ENCODE assay signal across 17 cellular contexts in genomic region chr3:186613637-186614265, GRCh38. TPM values are rescaled to one million over a fixed set of nuclear protein-coding genes. Genes with fewer than 3 reads are reported as not detected.
DNase-seq lines count a peak whose midpoint lies in the region; ATAC-seq, FAIRE-seq and TF ChIP-seq lines count a peak whose summit lies in the region.
"Had no signal": no experiment of that assay in that cellular context is flagged by ENCODE, and none has a peak within 500 bp of the region (broad histone marks: within the 10 kb centered on the region; RNA-seq: fewer than 3 reads in every experiment).

No MANE protein-coding gene starts in this region.

- H3K4me2 ChIP-seq in BLaER1 (peak overlapping the region; percentile 59; the same call in 1 of the 2 replicates), Karpas-422 (ENCODE audit: low read depth, low read length, poor library complexity, severe bottlenecking) (no peak overlapping the region)

- H3K27me3 ChIP-seq in BLaER1 (no peaks in the 10 kb centered on the region), liver (ENCODE audit: control insufficient read depth in 4 of 4, insufficient read depth in 4 of 4, low read length in 3 of 4) (no peaks in the 10 kb centered on the region), Karpas-422 (ENCODE audit: low read length) (no peaks in the 10 kb centered on the region)

- H3K9me2 ChIP-seq in Karpas-422 (replicated peaks; ENCODE audit: insufficient read depth, low read length), result no peaks in the 10 kb centered on the region

- H4K20me1 ChIP-seq in BLaER1 (no peaks in the 10 kb centered on the region), Karpas-422 (ENCODE audit: insufficient read depth, low read depth, low read length) (no peaks in the 10 kb centered on the region)

- TF ChIP-seq CTCF in liver (IDR thresholded peaks at IDR 0.05; ENCODE audit: low read depth, low read length, missing input control), result no peak

- H3K9me3 ChIP-seq in BLaER1, result no peaks in the 10 kb centered on the region
- no peaks in the 10 kb centered on the region for H3K9me3 ChIP-seq in SK-N-MC (ENCODE audit: low read depth, low read length)
- H3K9me3 ChIP-seq in liver (ENCODE audit: control insufficient read depth in 4 of 4, low read length in 3 of 4), result no peaks in the 10 kb centered on the region
- no peaks in the 10 kb centered on the region for H3K9me3 ChIP-seq in Karpas-422 (ENCODE audit: low read length)
- H3K9me3 ChIP-seq: BE2C had no signal

- ATAC-seq in HG02798 (IDR thresholded peaks at IDR 0.05; ENCODE audit: poor library complexity, unreplicated experiment), result no peak

- H3K9ac ChIP-seq in BLaER1 (no peak overlapping the region), SK-N-MC (ENCODE audit: insufficient read length) (peak overlapping the region; percentile 29), liver (ENCODE audit: low read depth in 1 of 2, low read length in 2 of 2) (peak overlapping the region; percentile 79 to 86), Karpas-422 (ENCODE audit: low read length) (no peak overlapping the region)
- H3K9ac ChIP-seq: GM23248 had no signal

- TF ChIP-seq POLR2A in H54 (IDR thresholded peaks at IDR 0.05; ENCODE audit: low read depth, low read length), result no peak

- H3K36me3 ChIP-seq in BLaER1 (no peaks in the 10 kb centered on the region), SK-N-MC (ENCODE audit: insufficient read depth, low read length) (no peaks in the 10 kb centered on the region), liver (ENCODE audit: control insufficient read depth in 4 of 4, insufficient read depth in 3 of 4, low read depth in 1 of 4, low read length in 3 of 4) (peaks cover 0 to 12% (median 9%) of the 10 kb centered on the region in 4 donors), Karpas-422 (ENCODE audit: insufficient read depth, low read length) (no peaks in the 10 kb centered on the region)
- H3K36me3 ChIP-seq: BE2C had no signal

- H3K4me1 ChIP-seq in BLaER1 (peaks cover 20% of the 10 kb centered on the region), liver (ENCODE audit: control insufficient read depth in 4 of 4, insufficient read depth in 4 of 4, low read length in 3 of 4) (peaks cover 9 to 68% (median 42%) of the 10 kb centered on the region in 4 donors), Karpas-422 (ENCODE audit: low read length) (peaks cover 10% of the 10 kb centered on the region)
- H3K4me1 ChIP-seq: BE2C had no signal

- no peak overlapping the region for H3K27ac ChIP-seq in BLaER1
- H3K27ac ChIP-seq in SK-N-MC, result peak overlapping the region; percentile 79
- peak overlapping the region; percentile 85 to 87 for H3K27ac ChIP-seq in liver (ENCODE audit: low read depth in 1 of 2, low read length in 2 of 2)
- H3K27ac ChIP-seq in Karpas-422 (ENCODE audit: low read length), result no peak overlapping the region
- H3K27ac ChIP-seq: GM23248, HL-60, PC-9 had no signal

- H3K79me2 ChIP-seq in Karpas-422 (ENCODE audit: low read length), result no peaks in the 10 kb centered on the region

- DNase-seq in H54 (ENCODE audit: insufficient read length, low spot score) (peak; percentile 30), SK-N-MC (ENCODE audit: low read depth, low spot score) (peak; percentile 97), Karpas-422 (no peak), KG1 (lab: John Stamatoyannopoulos, UW) (no peak)
- DNase-seq: BE2C, GDM1, GM23248, NCI-H2029 treated with DMSO at 0.1 percent for 48 hours, NCI-H526, PC-9 had no signal

- H2AFZ ChIP-seq in Karpas-422 (ENCODE audit: low read length), result no peak overlapping the region
- H2AFZ ChIP-seq: GM23248 had no signal

- no peak for TF ChIP-seq RAD21 in liver (IDR thresholded peaks at IDR 0.05)

- WGBS in liver, result 25% methylated on average over 4 of the region's 4 CpGs

- no peak overlapping the region for H3K4me3 ChIP-seq in BLaER1
- H3K4me3 ChIP-seq in SK-N-MC, result peak overlapping the region; percentile 75
- peak overlapping the region; percentile 50 to 85 (median 71) for H3K4me3 ChIP-seq in liver (ENCODE audit: low read depth in 1 of 3, low read length in 3 of 3)
- no peak overlapping the region for H3K4me3 ChIP-seq in Karpas-422 (ENCODE audit: low read length)
- H3K4me3 ChIP-seq: GM23248, PC-9 had no signal

- FAIRE-seq in H54 (lab: Jason Lieb, UNC), result no peak
- FAIRE-seq: GM12892, GM19239 had no signal

TF ChIP-seq in liver, 16 proteins besides CTCF, POLR2A, EP300 and RAD21:
- TF ChIP-seq EGR1 (IDR thresholded peaks at IDR 0.05; ENCODE audit: low read depth in 2 of 2) (no peak), TAF1 (conservative IDR thresholded peaks at IDR 0.05) (no peak), NR2F2 (IDR thresholded peaks at IDR 0.05) (no peak), MAX (IDR thresholded peaks at IDR 0.05) (no peak), SP1 (IDR thresholded peaks at IDR 0.05) (no peak), REST (IDR thresholded peaks at IDR 0.05) (no peak), ZBTB33 (IDR thresholded peaks at IDR 0.05) (no peak), JUND (IDR thresholded peaks at IDR 0.05) (no peak), HNF4A (conservative IDR thresholded peaks at IDR 0.05) (no peak), YY1 (IDR thresholded peaks at IDR 0.05) (no peak), RXRA (IDR thresholded peaks at IDR 0.05) (no peak), FOXA2 (IDR thresholded peaks at IDR 0.05) (no peak), GABPA (IDR thresholded peaks at IDR 0.05 in 1 of 2, conservative IDR thresholded peaks at IDR 0.05 in 1 of 2) (no peak), HNF4G (IDR thresholded peaks at IDR 0.05) (no peak), FOXA1 (IDR thresholded peaks at IDR 0.05) (no peak)
- TF ChIP-seq, protein P1, sequence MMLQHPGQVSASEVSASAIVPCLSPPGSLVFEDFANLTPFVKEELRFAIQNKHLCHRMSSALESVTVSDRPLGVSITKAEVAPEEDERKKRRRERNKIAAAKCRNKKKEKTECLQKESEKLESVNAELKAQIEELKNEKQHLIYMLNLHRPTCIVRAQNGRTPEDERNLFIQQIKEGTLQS (IDR thresholded peaks at IDR 0.05), result no peak
TF ChIP-seq in liver: peak in this region for 0.

RNA-seq across cellular contexts. Expression of gene AHSG, which starts 0.9 kb away (rescaled TPM):
- 1,000 to 10,000 TPM in 1 of 2 donors, 100 to 1,000 TPM in 1; 965 to 4,470 TPM for total RNA-seq in liver
- polyA plus RNA-seq in liver, result 1,000 to 10,000 TPM; 1,784 to 2,316 TPM
- not detected in 2 replicates for total RNA-seq in Karpas-422 (2014; rRNA removed; shearing (Covaris generic); ENCODE audit: low replicate concordance)
- total RNA-seq: GM23248, PC-9 had no signal
- polyA plus RNA-seq: AG04450, GM23248 had no signal

RNA-seq across cellular contexts. Expression of gene FETUB, which starts 26.4 kb away (rescaled TPM):
- 10 to 100 TPM in 1 of 2 donors, 1 to 10 TPM in 1; 3.1 to 10.8 TPM for total RNA-seq in liver
- polyA plus RNA-seq in liver, result 10 to 100 TPM in 1 of 2 donors, 1 to 10 TPM in 1; 8.0 to 28.6 TPM
- total RNA-seq in Karpas-422 (2014; rRNA removed; shearing (Covaris generic); ENCODE audit: low replicate concordance), result not detected in 2 replicates
- total RNA-seq: GM23248, PC-9 had no signal
- polyA plus RNA-seq: AG04450, GM23248 had no signal

RNA-seq across cellular contexts. Expression of gene DNAJB11, which starts 43.2 kb away (rescaled TPM):
- total RNA-seq in liver, result 100 to 1,000 TPM in 1 of 2 donors, 10 to 100 TPM in 1; 30.2 to 101 TPM
- 10 to 100 TPM; 44.7 to 67.3 TPM for polyA plus RNA-seq in liver
- 103 and 127 TPM in 2 replicates for total RNA-seq in Karpas-422 (2014; rRNA removed; shearing (Covaris generic); ENCODE audit: low replicate concordance)

RNA-seq across cellular contexts. Expression of gene TBCCD1, which starts 46.6 kb away (rescaled TPM):
- total RNA-seq in liver, result 10 to 100 TPM; 15.5 to 16.2 TPM
- polyA plus RNA-seq in liver, result 1 to 10 TPM; 4.9 to 5.6 TPM
- total RNA-seq in Karpas-422 (2014; rRNA removed; shearing (Covaris generic); ENCODE audit: low replicate concordance), result 20.6 and 38.7 TPM in 2 replicates

RNA-seq across cellular contexts. Expression of gene HRG, which starts 52.1 kb away (rescaled TPM):
- total RNA-seq in liver, result 100 to 1,000 TPM in 1 of 2 donors, 10 to 100 TPM in 1; 41.8 to 139 TPM
- 100 to 1,000 TPM; 315 to 837 TPM for polyA plus RNA-seq in liver
- not detected in 2 replicates for total RNA-seq in Karpas-422 (2014; rRNA removed; shearing (Covaris generic); ENCODE audit: low replicate concordance)
- total RNA-seq: GM23248 had no signal
- polyA plus RNA-seq: AG04450, GM23248 had no signal

Comparison
In these comparisons a context has a peak if more than half of its experiments do, and no peak if none do; other contexts are left out.
1. H3K27ac ChIP-seq: peak in SK-N-MC (single experiment) and liver (2 of 2); none in BLaER1 (single experiment) and Karpas-422 (single experiment).
2. H3K4me3 ChIP-seq: peak in SK-N-MC (single experiment) and liver (3 of 3); none in BLaER1 (single experiment) and Karpas-422 (single experiment).
3. H3K9ac ChIP-seq: peak in SK-N-MC (single experiment) and liver (2 of 2); none in BLaER1 (single experiment) and Karpas-422 (single experiment).
4. DNase-seq: peak in H54 (single experiment) and SK-N-MC (single experiment); none in Karpas-422 (single experiment) and KG1 (single experiment).
5. RNA of gene AHSG, which starts 0.9 kb away (total RNA-seq): 965 to 4,470 TPM in liver; not detected in Karpas-422; every median in the first group is over 100 times any median in the second.